7 cellular contexts compared by ENCODE assay signal in the genomic region with DNA sequence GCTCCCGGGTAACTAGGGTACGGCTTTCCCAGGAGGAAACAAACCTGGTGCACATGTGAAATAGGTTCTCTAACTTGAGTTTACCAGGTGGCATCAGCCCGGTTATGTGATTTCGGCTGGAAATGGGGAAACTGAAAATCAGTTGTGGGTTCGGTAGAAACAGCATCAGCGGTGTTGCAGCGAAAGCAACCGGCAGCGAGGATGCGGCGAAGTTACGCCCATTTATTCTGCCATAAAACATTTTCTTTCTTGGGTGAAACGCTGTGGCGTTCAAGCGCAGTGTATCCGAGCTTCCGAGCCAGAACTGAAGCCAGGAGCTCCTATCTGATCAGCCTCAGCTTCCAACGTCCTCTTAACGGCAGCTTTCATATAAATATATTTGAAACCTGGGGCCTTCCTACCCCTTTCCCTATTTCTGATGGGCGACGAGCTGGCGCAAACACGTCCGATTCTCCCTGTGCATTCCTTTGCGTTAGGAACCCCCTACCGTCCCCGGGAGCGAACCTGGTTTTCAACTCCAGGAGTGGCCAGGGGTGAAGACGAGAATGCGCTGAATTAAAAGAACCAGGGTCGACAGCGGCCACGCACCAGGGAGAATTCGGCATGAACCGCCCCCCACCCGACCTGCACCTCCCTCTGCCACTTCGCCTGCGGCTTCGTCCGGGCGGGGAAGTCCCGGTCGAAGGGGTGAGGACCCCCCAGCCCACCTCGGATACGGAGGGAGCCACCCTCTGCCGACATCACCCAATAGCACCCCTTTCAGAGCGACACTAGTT. TPM values are rescaled to one million over a fixed set of nuclear protein-coding genes. Genes with fewer than 3 reads are reported as not detected.
DNase-seq lines count a peak whose midpoint lies in the region; ATAC-seq, FAIRE-seq and TF ChIP-seq lines count a peak whose summit lies in the region.

No MANE protein-coding gene starts in this region.

- H3K4me1 ChIP-seq in SJSA1 (replicated peaks) (peaks cover 28% of the 10 kb centered on the region), breast epithelium (no peaks in the 10 kb centered on the region), liver (ENCODE audit: control insufficient read depth in 4 of 4, insufficient read depth in 4 of 4, low read length in 3 of 4) (peaks cover 3 to 28% (median 15%) of the 10 kb centered on the region in 4 donors)

- H3K27me3 Mint-ChIP-seq in stimulated activated naive CD8-positive, alpha-beta T cell treated with anti-CD3 and anti-CD28 coated beads, Interleukin-15, Interleukin-2, amounts not matched to agents 100 ng/mL and 50 ng/mL, for 24 hours, result peaks cover 46% of the 10 kb centered on the region

- 1% methylated on average over 47 of the region's 47 CpGs for WGBS in liver

- H3K27me3 ChIP-seq in SJSA1 (replicated peaks) (peaks cover 19% of the 10 kb centered on the region), breast epithelium (peaks cover 0 to 6% of the 10 kb centered on the region in 2 donors), liver (ENCODE audit: control insufficient read depth in 4 of 4, insufficient read depth in 4 of 4, low read length in 3 of 4) (no peaks in the 10 kb centered on the region)

- H3K27ac Mint-ChIP-seq in stimulated activated naive CD8-positive, alpha-beta T cell treated with anti-CD3 and anti-CD28 coated beads, Interleukin-15, Interleukin-2, amounts not matched to agents 100 ng/mL and 50 ng/mL, for 24 hours, result no peak overlapping the region

- H3K9ac ChIP-seq in liver (ENCODE audit: low read depth in 1 of 2, low read length in 2 of 2), result peak overlapping the region; percentile 50 to 74

- intact Hi-C loops in breast epithelium (cut with DNase I; ENCODE audit: low total_unique reads), result no loop called here

- peak overlapping the region; percentile 87 for H3K4me3 Mint-ChIP-seq in stimulated activated naive CD8-positive, alpha-beta T cell treated with anti-CD3 and anti-CD28 coated beads, Interleukin-15, Interleukin-2, amounts not matched to agents 100 ng/mL and 50 ng/mL, for 24 hours

- no peaks in the 10 kb centered on the region for H3K9me3 Mint-ChIP-seq in stimulated activated naive CD8-positive, alpha-beta T cell treated with anti-CD3 and anti-CD28 coated beads, Interleukin-15, Interleukin-2, amounts not matched to agents 100 ng/mL and 50 ng/mL, for 24 hours

- no peaks in the 10 kb centered on the region for H3K36me3 ChIP-seq in SJSA1
- H3K36me3 ChIP-seq in breast epithelium, result no peaks in the 10 kb centered on the region
- no peaks in the 10 kb centered on the region for H3K36me3 ChIP-seq in liver (ENCODE audit: control insufficient read depth in 4 of 4, insufficient read depth in 3 of 4, low read depth in 1 of 4, low read length in 3 of 4)

- no peaks in the 10 kb centered on the region for H3K36me3 Mint-ChIP-seq in stimulated activated naive CD8-positive, alpha-beta T cell treated with anti-CD3 and anti-CD28 coated beads, Interleukin-15, Interleukin-2, amounts not matched to agents 100 ng/mL and 50 ng/mL, for 24 hours (ENCODE audit: low read depth)

- no peak for ATAC-seq in HG03342 (IDR thresholded peaks at IDR 0.05; ENCODE audit: unreplicated experiment)

- H3K4me3 ChIP-seq in SJSA1 (peak overlapping the region; percentile 62), breast epithelium (peak overlapping the region; percentile 62 to 79 (median 63)), liver (ENCODE audit: low read depth in 1 of 3, low read length in 3 of 3) (peak overlapping the region; percentile 79 to 96 (median 83))

- TF ChIP-seq CTCF in breast epithelium (IDR thresholded peaks at IDR 0.05) (no peak), liver (IDR thresholded peaks at IDR 0.05; ENCODE audit: low read depth, low read length, missing input control) (peak; percentile 2)

- no peak for TF ChIP-seq POLR2A in H54 (IDR thresholded peaks at IDR 0.05; ENCODE audit: low read depth, low read length)
- TF ChIP-seq POLR2A in breast epithelium (IDR thresholded peaks at IDR 0.05), result no peak

- peaks cover 26% of the 10 kb centered on the region for H3K4me1 Mint-ChIP-seq in stimulated activated naive CD8-positive, alpha-beta T cell treated with anti-CD3 and anti-CD28 coated beads, Interleukin-15, Interleukin-2, amounts not matched to agents 100 ng/mL and 50 ng/mL, for 24 hours (ENCODE audit: low read depth)

- TF ChIP-seq RAD21 in liver (IDR thresholded peaks at IDR 0.05), result no peak

- DNase-seq in H54 (ENCODE audit: insufficient read length, low spot score) (peak; percentile 50), SJSA1 (ENCODE audit: low read depth in 1 of 2, low spot score in 2 of 2) (peak in 1 of 2 experiments; percentile 26), breast epithelium (ENCODE audit: low spot score in 2 of 2) (no peak), SW 1271 (lab: John Stamatoyannopoulos, UW) (no peak)

- FAIRE-seq in H54 (lab: Jason Lieb, UNC), result no peak

- no peaks in the 10 kb centered on the region for H3K9me3 ChIP-seq in SJSA1 (replicated peaks)
- H3K9me3 ChIP-seq in breast epithelium, result no peaks in the 10 kb centered on the region
- no peaks in the 10 kb centered on the region for H3K9me3 ChIP-seq in liver (ENCODE audit: control insufficient read depth in 4 of 4, low read length in 3 of 4)

- H3K27ac ChIP-seq in SJSA1 (no peak overlapping the region), breast epithelium (no peak overlapping the region), liver (ENCODE audit: low read depth in 1 of 2, low read length in 2 of 2) (peak overlapping the region in 1 of 2 donors; percentile 63)

TF ChIP-seq in liver, 16 proteins besides CTCF, POLR2A, EP300 and RAD21:
- TF ChIP-seq YY1 (IDR thresholded peaks at IDR 0.05), result no peak
- TF ChIP-seq, protein P1, sequence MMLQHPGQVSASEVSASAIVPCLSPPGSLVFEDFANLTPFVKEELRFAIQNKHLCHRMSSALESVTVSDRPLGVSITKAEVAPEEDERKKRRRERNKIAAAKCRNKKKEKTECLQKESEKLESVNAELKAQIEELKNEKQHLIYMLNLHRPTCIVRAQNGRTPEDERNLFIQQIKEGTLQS (IDR thresholded peaks at IDR 0.05), result no peak
- no peak for TF ChIP-seq EGR1 (IDR thresholded peaks at IDR 0.05; ENCODE audit: low read depth in 2 of 2)
- no peak for TF ChIP-seq REST (IDR thresholded peaks at IDR 0.05)
- TF ChIP-seq TAF1 (conservative IDR thresholded peaks at IDR 0.05), result no peak
- TF ChIP-seq HNF4A (conservative IDR thresholded peaks at IDR 0.05), result no peak
- no peak for TF ChIP-seq RXRA (IDR thresholded peaks at IDR 0.05)
- no peak for TF ChIP-seq FOXA1 (IDR thresholded peaks at IDR 0.05)
- no peak for TF ChIP-seq FOXA2 (IDR thresholded peaks at IDR 0.05)
- TF ChIP-seq GABPA (IDR thresholded peaks at IDR 0.05 in 1 of 2, conservative IDR thresholded peaks at IDR 0.05 in 1 of 2), result no peak
- TF ChIP-seq NR2F2 (IDR thresholded peaks at IDR 0.05), result no peak
- TF ChIP-seq SP1 (IDR thresholded peaks at IDR 0.05), result no peak
- no peak for TF ChIP-seq JUND (IDR thresholded peaks at IDR 0.05)
- TF ChIP-seq, protein P2, sequence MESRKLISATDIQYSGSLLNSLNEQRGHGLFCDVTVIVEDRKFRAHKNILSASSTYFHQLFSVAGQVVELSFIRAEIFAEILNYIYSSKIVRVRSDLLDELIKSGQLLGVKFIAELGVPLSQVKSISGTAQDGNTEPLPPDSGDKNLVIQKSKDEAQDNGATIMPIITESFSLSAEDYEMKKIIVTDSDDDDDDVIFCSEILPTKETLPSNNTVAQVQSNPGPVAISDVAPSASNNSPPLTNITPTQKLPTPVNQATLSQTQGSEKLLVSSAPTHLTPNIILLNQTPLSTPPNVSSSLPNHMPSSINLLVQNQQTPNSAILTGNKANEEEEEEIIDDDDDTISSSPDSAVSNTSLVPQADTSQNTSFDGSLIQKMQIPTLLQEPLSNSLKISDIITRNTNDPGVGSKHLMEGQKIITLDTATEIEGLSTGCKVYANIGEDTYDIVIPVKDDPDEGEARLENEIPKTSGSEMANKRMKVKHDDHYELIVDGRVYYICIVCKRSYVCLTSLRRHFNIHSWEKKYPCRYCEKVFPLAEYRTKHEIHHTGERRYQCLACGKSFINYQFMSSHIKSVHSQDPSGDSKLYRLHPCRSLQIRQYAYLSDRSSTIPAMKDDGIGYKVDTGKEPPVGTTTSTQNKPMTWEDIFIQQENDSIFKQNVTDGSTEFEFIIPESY (IDR thresholded peaks at IDR 0.05), result no peak
- TF ChIP-seq MAX (IDR thresholded peaks at IDR 0.05), result no peak
- no peak for TF ChIP-seq HNF4G (IDR thresholded peaks at IDR 0.05)
TF ChIP-seq in liver: peak in this region for 0.

RNA-seq across cellular contexts. Expression of gene DPF3, which starts 1.6 kb away (rescaled TPM):
- total RNA-seq in SJSA1 (2014; rRNA removed; shearing (Covaris generic)), result 0.53 and 2.1 TPM in 2 replicates
- total RNA-seq in breast epithelium (1 to 10 TPM in 2 of 3 donors, under 1 TPM in 1; 0.32 to 2.8 (median 1.3) TPM), liver (10 to 100 TPM in 1 of 2 donors, 1 to 10 TPM in 1; 3.2 to 23.2 TPM)
- 1 to 10 TPM; 1.1 to 1.8 TPM for polyA plus RNA-seq in liver

RNA-seq across cellular contexts. Expression of gene DCAF4, which starts 34.0 kb away (rescaled TPM):
- total RNA-seq in SJSA1 (2014; rRNA removed; shearing (Covaris generic)), result 14.4 and 24.2 TPM in 2 replicates
- total RNA-seq in breast epithelium, result 10 to 100 TPM; 19.8 to 49.5 (median 36.1) TPM
- total RNA-seq in liver, result 10 to 100 TPM in 1 of 2 donors, 1 to 10 TPM in 1; 3.5 to 11.0 TPM
- 1 to 10 TPM; 4.1 to 8.1 TPM for polyA plus RNA-seq in liver
